ENCODE assay signal across 1 cellular context in genomic region chr21:29030909-29031308, GRCh38.
A peak's percentile ranks its signal among the peaks of the same experiment; 100 is the strongest.
TF ChIP-seq lines count a peak whose summit lies in the region.

No MANE protein-coding gene starts in this region.

TF ChIP-seq in K562, 482 proteins besides CTCF, POLR2A, EP300 and RAD21:
- TF ChIP-seq FOXJ2 (tag; IDR thresholded peaks at IDR 0.05) (no peak), TGIF2 (CRISPR knock-in tag; IDR thresholded peaks at IDR 0.05) (no peak), ZC3H4 (CRISPR knock-in tag; IDR thresholded peaks at IDR 0.05; ENCODE audit: borderline replicate concordance) (0 out of 2 replicates have a peak, but pooled peaks have one; percentile 48)
